In the genomic region with DNA sequence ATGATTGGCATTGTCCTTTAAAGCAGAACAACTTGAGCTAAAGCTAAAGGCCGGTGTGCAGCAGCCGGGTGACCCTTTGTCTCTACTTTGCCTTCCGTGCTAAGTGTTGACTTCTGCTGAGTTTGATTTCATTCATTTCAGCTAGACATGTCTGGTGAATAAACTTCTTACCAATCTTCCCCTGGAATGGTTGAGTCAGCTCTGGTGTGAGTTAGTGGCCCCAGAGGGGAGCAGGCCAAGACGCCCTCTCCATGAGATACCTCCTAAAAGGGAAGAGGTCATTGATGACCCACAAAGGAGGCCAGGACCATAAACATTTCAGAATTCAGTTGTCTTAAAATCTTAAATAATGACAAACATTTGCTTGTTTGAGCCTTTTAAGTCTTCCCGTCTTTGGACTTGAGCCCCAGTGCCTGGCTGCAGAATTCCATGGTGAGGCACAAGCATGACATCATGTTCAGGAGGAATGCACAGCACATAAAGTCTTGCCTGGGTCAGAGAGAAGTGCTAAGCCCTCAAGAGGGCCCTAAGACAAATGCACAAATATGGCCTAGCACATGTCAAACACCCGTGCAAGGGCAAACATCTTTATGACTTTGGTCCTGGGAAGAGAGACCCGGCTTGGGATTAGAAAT, we compare ENCODE assay signal across 2 cellular contexts.
TF ChIP-seq lines count a peak whose summit lies in the region.

No MANE protein-coding gene starts in this region.

TF ChIP-seq in HepG2, 621 proteins besides CTCF, POLR2A, EP300 and RAD21:
- TF ChIP-seq, protein P1, sequence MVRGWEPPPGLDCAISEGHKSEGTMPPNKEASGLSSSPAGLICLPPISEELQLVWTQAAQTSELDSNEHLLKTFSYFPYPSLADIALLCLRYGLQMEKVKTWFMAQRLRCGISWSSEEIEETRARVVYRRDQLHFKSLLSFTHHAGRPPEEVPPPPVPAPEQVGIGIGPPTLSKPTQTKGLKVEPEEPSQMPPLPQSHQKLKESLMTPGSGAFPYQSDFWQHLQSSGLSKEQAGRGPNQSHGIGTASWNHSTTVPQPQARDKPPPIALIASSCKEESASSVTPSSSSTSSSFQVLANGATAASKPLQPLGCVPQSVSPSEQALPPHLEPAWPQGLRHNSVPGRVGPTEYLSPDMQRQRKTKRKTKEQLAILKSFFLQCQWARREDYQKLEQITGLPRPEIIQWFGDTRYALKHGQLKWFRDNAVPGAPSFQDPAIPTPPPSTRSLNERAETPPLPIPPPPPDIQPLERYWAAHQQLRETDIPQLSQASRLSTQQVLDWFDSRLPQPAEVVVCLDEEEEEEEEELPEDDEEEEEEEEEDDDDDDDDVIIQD (CRISPR knock-in tag; IDR thresholded peaks at IDR 0.05; ENCODE audit: low read depth): peak; percentile 31; the same call in 1 of the 2 replicates
- TF ChIP-seq ZNF672 (CRISPR knock-in tag; IDR thresholded peaks at IDR 0.05) (no peak), KMT2A (CRISPR knock-in tag; IDR thresholded peaks at IDR 0.05) (no peak), DRAP1 (CRISPR knock-in tag; IDR thresholded peaks at IDR 0.05) (no peak), ZMYM2 (CRISPR knock-in tag; IDR thresholded peaks at IDR 0.05) (0 out of 2 replicates have a peak, but pooled peaks have one; percentile 32), FOXP4 (CRISPR knock-in tag; IDR thresholded peaks at IDR 0.05) (no peak), PHF8 (CRISPR knock-in tag; IDR thresholded peaks at IDR 0.05) (no peak)

TF ChIP-seq in SK-N-SH, 30 proteins besides CTCF, POLR2A, EP300 and RAD21 (continued from another document):
- TF ChIP-seq RXRA (IDR thresholded peaks at IDR 0.05; ENCODE audit: borderline replicate concordance, low read depth): no peak
- no peak for TF ChIP-seq FOSL2 (IDR thresholded peaks at IDR 0.05; ENCODE audit: borderline replicate concordance, low read depth)
- TF ChIP-seq, protein P2, sequence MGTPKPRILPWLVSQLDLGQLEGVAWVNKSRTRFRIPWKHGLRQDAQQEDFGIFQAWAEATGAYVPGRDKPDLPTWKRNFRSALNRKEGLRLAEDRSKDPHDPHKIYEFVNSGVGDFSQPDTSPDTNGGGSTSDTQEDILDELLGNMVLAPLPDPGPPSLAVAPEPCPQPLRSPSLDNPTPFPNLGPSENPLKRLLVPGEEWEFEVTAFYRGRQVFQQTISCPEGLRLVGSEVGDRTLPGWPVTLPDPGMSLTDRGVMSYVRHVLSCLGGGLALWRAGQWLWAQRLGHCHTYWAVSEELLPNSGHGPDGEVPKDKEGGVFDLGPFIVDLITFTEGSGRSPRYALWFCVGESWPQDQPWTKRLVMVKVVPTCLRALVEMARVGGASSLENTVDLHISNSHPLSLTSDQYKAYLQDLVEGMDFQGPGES (IDR thresholded peaks at IDR 0.05; ENCODE audit: low read depth, low read length): no peak
